Comparison of ENCODE assay signal across 1 cellular context in the genomic region with DNA sequence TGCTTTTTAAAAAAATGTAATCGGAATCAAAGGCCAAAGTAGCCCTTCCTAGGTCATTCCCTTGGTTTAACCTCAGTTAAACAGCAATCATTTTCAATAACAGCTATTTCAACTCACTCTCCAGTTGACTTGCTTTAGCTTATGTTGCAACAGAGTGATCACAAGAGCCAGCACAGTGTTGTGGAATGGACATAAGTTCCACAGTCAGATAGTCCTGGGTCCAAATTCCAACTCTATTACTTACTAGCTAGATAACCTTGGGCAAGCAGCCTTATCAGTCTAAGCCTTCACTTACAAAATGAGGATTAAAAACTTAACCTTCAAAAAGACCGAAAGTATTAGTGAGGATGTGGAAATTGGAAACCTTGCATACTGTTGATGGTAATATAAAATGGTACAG.
TF ChIP-seq lines count a peak whose summit lies in the region.

No MANE protein-coding gene starts in this region.

TF ChIP-seq in HepG2, 621 proteins besides CTCF, POLR2A, EP300 and RAD21 (continued from another document and continues in another):
- TF ChIP-seq HDAC2 (CRISPR knock-in tag; IDR thresholded peaks at IDR 0.05), result peak; percentile 86
- peak; percentile 89; the same call in 1 of the 2 replicates for TF ChIP-seq FOXJ3 (CRISPR knock-in tag; IDR thresholded peaks at IDR 0.05; ENCODE audit: borderline replicate concordance)
- TF ChIP-seq TARDBP (CRISPR knock-in tag; IDR thresholded peaks at IDR 0.05), result 0 out of 2 replicates have a peak, but pooled peaks have one; percentile 21
- TF ChIP-seq, protein P1, sequence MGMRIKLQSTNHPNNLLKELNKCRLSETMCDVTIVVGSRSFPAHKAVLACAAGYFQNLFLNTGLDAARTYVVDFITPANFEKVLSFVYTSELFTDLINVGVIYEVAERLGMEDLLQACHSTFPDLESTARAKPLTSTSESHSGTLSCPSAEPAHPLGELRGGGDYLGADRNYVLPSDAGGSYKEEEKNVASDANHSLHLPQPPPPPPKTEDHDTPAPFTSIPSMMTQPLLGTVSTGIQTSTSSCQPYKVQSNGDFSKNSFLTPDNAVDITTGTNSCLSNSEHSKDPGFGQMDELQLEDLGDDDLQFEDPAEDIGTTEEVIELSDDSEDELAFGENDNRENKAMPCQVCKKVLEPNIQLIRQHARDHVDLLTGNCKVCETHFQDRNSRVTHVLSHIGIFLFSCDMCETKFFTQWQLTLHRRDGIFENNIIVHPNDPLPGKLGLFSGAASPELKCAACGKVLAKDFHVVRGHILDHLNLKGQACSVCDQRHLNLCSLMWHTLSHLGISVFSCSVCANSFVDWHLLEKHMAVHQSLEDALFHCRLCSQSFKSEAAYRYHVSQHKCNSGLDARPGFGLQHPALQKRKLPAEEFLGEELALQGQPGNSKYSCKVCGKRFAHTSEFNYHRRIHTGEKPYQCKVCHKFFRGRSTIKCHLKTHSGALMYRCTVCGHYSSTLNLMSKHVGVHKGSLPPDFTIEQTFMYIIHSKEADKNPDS (CRISPR knock-in tag; IDR thresholded peaks at IDR 0.05), result peak; percentile 93
- TF ChIP-seq, protein P2, sequence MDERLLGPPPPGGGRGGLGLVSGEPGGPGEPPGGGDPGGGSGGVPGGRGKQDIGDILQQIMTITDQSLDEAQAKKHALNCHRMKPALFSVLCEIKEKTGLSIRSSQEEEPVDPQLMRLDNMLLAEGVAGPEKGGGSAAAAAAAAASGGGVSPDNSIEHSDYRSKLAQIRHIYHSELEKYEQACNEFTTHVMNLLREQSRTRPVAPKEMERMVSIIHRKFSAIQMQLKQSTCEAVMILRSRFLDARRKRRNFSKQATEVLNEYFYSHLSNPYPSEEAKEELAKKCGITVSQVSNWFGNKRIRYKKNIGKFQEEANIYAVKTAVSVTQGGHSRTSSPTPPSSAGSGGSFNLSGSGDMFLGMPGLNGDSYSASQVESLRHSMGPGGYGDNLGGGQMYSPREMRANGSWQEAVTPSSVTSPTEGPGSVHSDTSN (CRISPR knock-in tag; IDR thresholded peaks at IDR 0.05), result no peak
- TF ChIP-seq, protein P3, sequence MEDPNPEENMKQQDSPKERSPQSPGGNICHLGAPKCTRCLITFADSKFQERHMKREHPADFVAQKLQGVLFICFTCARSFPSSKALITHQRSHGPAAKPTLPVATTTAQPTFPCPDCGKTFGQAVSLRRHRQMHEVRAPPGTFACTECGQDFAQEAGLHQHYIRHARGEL (CRISPR knock-in tag; IDR thresholded peaks at IDR 0.05), result no peak
- TF ChIP-seq, protein P4, sequence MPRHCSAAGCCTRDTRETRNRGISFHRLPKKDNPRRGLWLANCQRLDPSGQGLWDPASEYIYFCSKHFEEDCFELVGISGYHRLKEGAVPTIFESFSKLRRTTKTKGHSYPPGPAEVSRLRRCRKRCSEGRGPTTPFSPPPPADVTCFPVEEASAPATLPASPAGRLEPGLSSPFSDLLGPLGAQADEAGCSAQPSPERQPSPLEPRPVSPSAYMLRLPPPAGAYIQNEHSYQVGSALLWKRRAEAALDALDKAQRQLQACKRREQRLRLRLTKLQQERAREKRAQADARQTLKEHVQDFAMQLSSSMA (CRISPR knock-in tag; IDR thresholded peaks at IDR 0.05), result no peak
- peak; percentile 73 for TF ChIP-seq IRF2 (CRISPR knock-in tag; IDR thresholded peaks at IDR 0.05)
- no peak for TF ChIP-seq CREB1 (IDR thresholded peaks at IDR 0.05)
- TF ChIP-seq CREB1 (CRISPR knock-in tag; IDR thresholded peaks at IDR 0.05), result peak; percentile 37; the same call in 1 of the 2 replicates
- TF ChIP-seq AGO2 (optimal IDR thresholded peaks at IDR 0.05; ENCODE audit: low read depth, low read length), result no peak
- TF ChIP-seq, protein P5, sequence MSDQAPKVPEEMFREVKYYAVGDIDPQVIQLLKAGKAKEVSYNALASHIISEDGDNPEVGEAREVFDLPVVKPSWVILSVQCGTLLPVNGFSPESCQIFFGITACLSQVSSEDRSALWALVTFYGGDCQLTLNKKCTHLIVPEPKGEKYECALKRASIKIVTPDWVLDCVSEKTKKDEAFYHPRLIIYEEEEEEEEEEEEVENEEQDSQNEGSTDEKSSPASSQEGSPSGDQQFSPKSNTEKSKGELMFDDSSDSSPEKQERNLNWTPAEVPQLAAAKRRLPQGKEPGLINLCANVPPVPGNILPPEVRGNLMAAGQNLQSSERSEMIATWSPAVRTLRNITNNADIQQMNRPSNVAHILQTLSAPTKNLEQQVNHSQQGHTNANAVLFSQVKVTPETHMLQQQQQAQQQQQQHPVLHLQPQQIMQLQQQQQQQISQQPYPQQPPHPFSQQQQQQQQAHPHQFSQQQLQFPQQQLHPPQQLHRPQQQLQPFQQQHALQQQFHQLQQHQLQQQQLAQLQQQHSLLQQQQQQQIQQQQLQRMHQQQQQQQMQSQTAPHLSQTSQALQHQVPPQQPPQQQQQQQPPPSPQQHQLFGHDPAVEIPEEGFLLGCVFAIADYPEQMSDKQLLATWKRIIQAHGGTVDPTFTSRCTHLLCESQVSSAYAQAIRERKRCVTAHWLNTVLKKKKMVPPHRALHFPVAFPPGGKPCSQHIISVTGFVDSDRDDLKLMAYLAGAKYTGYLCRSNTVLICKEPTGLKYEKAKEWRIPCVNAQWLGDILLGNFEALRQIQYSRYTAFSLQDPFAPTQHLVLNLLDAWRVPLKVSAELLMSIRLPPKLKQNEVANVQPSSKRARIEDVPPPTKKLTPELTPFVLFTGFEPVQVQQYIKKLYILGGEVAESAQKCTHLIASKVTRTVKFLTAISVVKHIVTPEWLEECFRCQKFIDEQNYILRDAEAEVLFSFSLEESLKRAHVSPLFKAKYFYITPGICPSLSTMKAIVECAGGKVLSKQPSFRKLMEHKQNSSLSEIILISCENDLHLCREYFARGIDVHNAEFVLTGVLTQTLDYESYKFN (CRISPR knock-in tag; conservative IDR thresholded peaks at IDR 0.05), result peak; percentile 86
- peak; percentile 89 for TF ChIP-seq MBD4 (IDR thresholded peaks at IDR 0.05; ENCODE audit: borderline replicate concordance, low read length)
- 0 out of 2 replicates have a peak, but pooled peaks have one; percentile 69 for TF ChIP-seq SMAD3 (CRISPR knock-in tag; IDR thresholded peaks at IDR 0.05)
- TF ChIP-seq ZC3H4 (CRISPR knock-in tag; IDR thresholded peaks at IDR 0.05; ENCODE audit: borderline replicate concordance), result no peak
- peak; percentile 84 for TF ChIP-seq NFIC (IDR thresholded peaks at IDR 0.05; ENCODE audit: low read length)
- TF ChIP-seq SALL2 (CRISPR knock-in tag; IDR thresholded peaks at IDR 0.05), result 0 out of 2 replicates have a peak, but pooled peaks have one; percentile 42
- no peak for TF ChIP-seq ZNF7 (CRISPR knock-in tag; IDR thresholded peaks at IDR 0.05)
- TF ChIP-seq SMARCE1 (IDR thresholded peaks at IDR 0.05; ENCODE audit: borderline replicate concordance), result no peak
- TF ChIP-seq KMT2B (CRISPR knock-in tag; IDR thresholded peaks at IDR 0.05), result no peak
- TF ChIP-seq, protein P6, sequence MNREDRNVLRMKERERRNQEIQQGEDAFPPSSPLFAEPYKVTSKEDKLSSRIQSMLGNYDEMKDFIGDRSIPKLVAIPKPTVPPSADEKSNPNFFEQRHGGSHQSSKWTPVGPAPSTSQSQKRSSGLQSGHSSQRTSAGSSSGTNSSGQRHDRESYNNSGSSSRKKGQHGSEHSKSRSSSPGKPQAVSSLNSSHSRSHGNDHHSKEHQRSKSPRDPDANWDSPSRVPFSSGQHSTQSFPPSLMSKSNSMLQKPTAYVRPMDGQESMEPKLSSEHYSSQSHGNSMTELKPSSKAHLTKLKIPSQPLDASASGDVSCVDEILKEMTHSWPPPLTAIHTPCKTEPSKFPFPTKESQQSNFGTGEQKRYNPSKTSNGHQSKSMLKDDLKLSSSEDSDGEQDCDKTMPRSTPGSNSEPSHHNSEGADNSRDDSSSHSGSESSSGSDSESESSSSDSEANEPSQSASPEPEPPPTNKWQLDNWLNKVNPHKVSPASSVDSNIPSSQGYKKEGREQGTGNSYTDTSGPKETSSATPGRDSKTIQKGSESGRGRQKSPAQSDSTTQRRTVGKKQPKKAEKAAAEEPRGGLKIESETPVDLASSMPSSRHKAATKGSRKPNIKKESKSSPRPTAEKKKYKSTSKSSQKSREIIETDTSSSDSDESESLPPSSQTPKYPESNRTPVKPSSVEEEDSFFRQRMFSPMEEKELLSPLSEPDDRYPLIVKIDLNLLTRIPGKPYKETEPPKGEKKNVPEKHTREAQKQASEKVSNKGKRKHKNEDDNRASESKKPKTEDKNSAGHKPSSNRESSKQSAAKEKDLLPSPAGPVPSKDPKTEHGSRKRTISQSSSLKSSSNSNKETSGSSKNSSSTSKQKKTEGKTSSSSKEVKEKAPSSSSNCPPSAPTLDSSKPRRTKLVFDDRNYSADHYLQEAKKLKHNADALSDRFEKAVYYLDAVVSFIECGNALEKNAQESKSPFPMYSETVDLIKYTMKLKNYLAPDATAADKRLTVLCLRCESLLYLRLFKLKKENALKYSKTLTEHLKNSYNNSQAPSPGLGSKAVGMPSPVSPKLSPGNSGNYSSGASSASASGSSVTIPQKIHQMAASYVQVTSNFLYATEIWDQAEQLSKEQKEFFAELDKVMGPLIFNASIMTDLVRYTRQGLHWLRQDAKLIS (CRISPR knock-in tag; IDR thresholded peaks at IDR 0.05), result peak; percentile 69; the same call in 1 of the 2 replicates
- TF ChIP-seq, protein P7, sequence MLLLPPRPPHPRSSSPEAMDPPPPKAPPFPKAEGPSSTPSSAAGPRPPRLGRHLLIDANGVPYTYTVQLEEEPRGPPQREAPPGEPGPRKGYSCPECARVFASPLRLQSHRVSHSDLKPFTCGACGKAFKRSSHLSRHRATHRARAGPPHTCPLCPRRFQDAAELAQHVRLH (CRISPR knock-in tag; IDR thresholded peaks at IDR 0.05; ENCODE audit: borderline replicate concordance, low read depth), result 0 out of 2 replicates have a peak, but pooled peaks have one; percentile 27
- TF ChIP-seq MED13 (CRISPR knock-in tag; IDR thresholded peaks at IDR 0.05), result peak; percentile 97
- no peak for TF ChIP-seq SATB2 (CRISPR knock-in tag; IDR thresholded peaks at IDR 0.05)
- TF ChIP-seq, protein P8, sequence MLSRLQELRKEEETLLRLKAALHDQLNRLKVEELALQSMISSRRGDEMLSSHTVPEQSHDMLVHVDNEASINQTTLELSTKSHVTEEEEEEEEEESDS (CRISPR knock-in tag; IDR thresholded peaks at IDR 0.05; ENCODE audit: borderline replicate concordance), result no peak
- TF ChIP-seq ERF (CRISPR knock-in tag; IDR thresholded peaks at IDR 0.05), result peak; percentile 65; the same call in 1 of the 2 replicates
- peak; percentile 90 for TF ChIP-seq NR2F6 (IDR thresholded peaks at IDR 0.05)
- TF ChIP-seq NR2F6 (CRISPR knock-in tag; IDR thresholded peaks at IDR 0.05), result peak; percentile 84
- no peak for TF ChIP-seq IRX3 (CRISPR knock-in tag; IDR thresholded peaks at IDR 0.05; ENCODE audit: borderline replicate concordance, low read depth)
- peak; percentile 85 for TF ChIP-seq RXRB (CRISPR knock-in tag; IDR thresholded peaks at IDR 0.05; ENCODE audit: borderline replicate concordance)
- TF ChIP-seq, protein P9, sequence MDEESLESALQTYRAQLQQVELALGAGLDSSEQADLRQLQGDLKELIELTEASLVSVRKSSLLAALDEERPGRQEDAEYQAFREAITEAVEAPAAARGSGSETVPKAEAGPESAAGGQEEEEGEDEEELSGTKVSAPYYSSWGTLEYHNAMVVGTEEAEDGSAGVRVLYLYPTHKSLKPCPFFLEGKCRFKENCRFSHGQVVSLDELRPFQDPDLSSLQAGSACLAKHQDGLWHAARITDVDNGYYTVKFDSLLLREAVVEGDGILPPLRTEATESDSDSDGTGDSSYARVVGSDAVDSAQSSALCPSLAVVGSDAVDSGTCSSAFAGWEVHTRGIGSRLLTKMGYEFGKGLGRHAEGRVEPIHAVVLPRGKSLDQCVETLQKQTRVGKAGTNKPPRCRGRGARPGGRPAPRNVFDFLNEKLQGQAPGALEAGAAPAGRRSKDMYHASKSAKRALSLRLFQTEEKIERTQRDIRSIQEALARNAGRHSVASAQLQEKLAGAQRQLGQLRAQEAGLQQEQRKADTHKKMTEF (CRISPR knock-in tag; IDR thresholded peaks at IDR 0.05), result peak; percentile 76
- TF ChIP-seq ZNF652 (CRISPR knock-in tag; IDR thresholded peaks at IDR 0.05; ENCODE audit: borderline replicate concordance, low read depth), result peak; percentile 63; the same call in 1 of the 2 replicates
- peak; percentile 90 for TF ChIP-seq TEAD3 (CRISPR knock-in tag; optimal IDR thresholded peaks at IDR 0.05; ENCODE audit: borderline replicate concordance)
- TF ChIP-seq, protein P10, sequence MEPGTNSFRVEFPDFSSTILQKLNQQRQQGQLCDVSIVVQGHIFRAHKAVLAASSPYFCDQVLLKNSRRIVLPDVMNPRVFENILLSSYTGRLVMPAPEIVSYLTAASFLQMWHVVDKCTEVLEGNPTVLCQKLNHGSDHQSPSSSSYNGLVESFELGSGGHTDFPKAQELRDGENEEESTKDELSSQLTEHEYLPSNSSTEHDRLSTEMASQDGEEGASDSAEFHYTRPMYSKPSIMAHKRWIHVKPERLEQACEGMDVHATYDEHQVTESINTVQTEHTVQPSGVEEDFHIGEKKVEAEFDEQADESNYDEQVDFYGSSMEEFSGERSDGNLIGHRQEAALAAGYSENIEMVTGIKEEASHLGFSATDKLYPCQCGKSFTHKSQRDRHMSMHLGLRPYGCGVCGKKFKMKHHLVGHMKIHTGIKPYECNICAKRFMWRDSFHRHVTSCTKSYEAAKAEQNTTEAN (CRISPR knock-in tag; conservative IDR thresholded peaks at IDR 0.05), result peak; percentile 61; the same call in 1 of the 2 replicates
- TF ChIP-seq, protein P11, sequence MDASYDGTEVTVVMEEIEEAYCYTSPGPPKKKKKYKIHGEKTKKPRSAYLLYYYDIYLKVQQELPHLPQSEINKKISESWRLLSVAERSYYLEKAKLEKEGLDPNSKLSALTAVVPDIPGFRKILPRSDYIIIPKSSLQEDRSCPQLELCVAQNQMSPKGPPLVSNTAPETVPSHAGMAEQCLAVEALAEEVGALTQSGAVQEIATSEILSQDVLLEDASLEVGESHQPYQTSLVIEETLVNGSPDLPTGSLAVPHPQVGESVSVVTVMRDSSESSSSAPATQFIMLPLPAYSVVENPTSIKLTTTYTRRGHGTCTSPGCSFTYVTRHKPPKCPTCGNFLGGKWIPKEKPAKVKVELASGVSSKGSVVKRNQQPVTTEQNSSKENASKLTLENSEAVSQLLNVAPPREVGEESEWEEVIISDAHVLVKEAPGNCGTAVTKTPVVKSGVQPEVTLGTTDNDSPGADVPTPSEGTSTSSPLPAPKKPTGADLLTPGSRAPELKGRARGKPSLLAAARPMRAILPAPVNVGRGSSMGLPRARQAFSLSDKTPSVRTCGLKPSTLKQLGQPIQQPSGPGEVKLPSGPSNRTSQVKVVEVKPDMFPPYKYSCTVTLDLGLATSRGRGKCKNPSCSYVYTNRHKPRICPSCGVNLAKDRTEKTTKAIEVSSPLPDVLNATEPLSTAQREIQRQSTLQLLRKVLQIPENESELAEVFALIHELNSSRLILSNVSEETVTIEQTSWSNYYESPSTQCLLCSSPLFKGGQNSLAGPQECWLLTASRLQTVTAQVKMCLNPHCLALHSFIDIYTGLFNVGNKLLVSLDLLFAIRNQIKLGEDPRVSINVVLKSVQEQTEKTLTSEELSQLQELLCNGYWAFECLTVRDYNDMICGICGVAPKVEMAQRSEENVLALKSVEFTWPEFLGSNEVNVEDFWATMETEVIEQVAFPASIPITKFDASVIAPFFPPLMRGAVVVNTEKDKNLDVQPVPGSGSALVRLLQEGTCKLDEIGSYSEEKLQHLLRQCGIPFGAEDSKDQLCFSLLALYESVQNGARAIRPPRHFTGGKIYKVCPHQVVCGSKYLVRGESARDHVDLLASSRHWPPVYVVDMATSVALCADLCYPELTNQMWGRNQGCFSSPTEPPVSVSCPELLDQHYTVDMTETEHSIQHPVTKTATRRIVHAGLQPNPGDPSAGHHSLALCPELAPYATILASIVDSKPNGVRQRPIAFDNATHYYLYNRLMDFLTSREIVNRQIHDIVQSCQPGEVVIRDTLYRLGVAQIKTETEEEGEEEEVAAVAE (CRISPR knock-in tag; IDR thresholded peaks at IDR 0.05; ENCODE audit: borderline replicate concordance), result 0 out of 2 replicates have a peak, but pooled peaks have one; percentile 22
- peak; percentile 80 for TF ChIP-seq ZNF644 (CRISPR knock-in tag; IDR thresholded peaks at IDR 0.05; ENCODE audit: low read depth)
